In genomic region chr17:7833795-7834553, GRCh38 we compare ENCODE assay signal across 8 cellular contexts. TPM values are rescaled to one million over a fixed set of nuclear protein-coding genes. Genes with fewer than 3 reads are reported as not detected.
DNase-seq lines count a peak whose midpoint lies in the region; ATAC-seq and TF ChIP-seq lines count a peak whose summit lies in the region.

Gene KDM6B, plus strand, starts transcription at chr17:7834217. Its CDS starts 11,338 bp downstream, at chr17:7845555.

- H3K9me3 ChIP-seq in DOHH2 (ENCODE audit: control insufficient read depth, insufficient read depth, low read length): no peaks in the 10 kb centered on the region
- H3K9me3 ChIP-seq in HAP-1: no peaks in the 10 kb centered on the region
- H3K9me3 ChIP-seq in testis: no peaks in the 10 kb centered on the region

- no peaks in the 10 kb centered on the region for H4K20me1 ChIP-seq in DOHH2 (ENCODE audit: control insufficient read depth, insufficient read depth, low read depth, low read length)

- peaks cover 28% of the 10 kb centered on the region for H3K4me1 ChIP-seq in DOHH2 (ENCODE audit: control insufficient read depth, low read length)
- peaks cover 20% of the 10 kb centered on the region for H3K4me1 ChIP-seq in HAP-1
- peaks cover 22% of the 10 kb centered on the region for H3K4me1 ChIP-seq in testis

- intact Hi-C loops in testis (cut with DNase I; ENCODE audit: low total_unique reads): no loop called here

- H3K4me3 ChIP-seq in DOHH2 (ENCODE audit: low read length): peak within 1 kb of the TSS; percentile 78
- H3K4me3 ChIP-seq in HAP-1: peak within 1 kb of the TSS; percentile 55
- H3K4me3 ChIP-seq in NB4 (ENCODE audit: low read depth, low read length): peak within 1 kb of the TSS; percentile 51
- H3K4me3 ChIP-seq in testis: peak within 1 kb of the TSS; percentile 77 to 91

- H3K79me2 ChIP-seq in DOHH2 (ENCODE audit: control insufficient read depth, low read length): peaks cover 19% of the 10 kb centered on the region

- in situ Hi-C loops in HAP-1 (cut with MboI; ENCODE audit: low sequenced_read_pairs): no loop called here

- DNase-seq in HAP-1 (ENCODE audit: low spot score in 2 of 2) (peak; percentile 93 to 95), NB4 (ENCODE audit: low read depth) (peak; percentile 85), SW480 (ENCODE audit: low spot score) (peak; percentile 91), glomerular visceral epithelial cell (ENCODE audit: extremely low spot score) (peak; percentile 84), omental fat pad (ENCODE audit: low spot score) (peak; percentile 83), testis (peak; percentile 97)
- peak; percentile 88 for DNase-seq in activated naive CD8-positive, alpha-beta T cell treated with anti-CD3 and anti-CD28 coated beads, Interleukin-2, amount 10 ng/mL, durations not matched to agents 7 days and 5 days

- H3K4me1 Mint-ChIP-seq in activated naive CD8-positive, alpha-beta T cell treated with anti-CD3 and anti-CD28 coated beads, Interleukin-2, amount 10 ng/mL, durations not matched to agents 7 days and 5 days: peaks cover 27% of the 10 kb centered on the region

- H3K27ac Mint-ChIP-seq in activated naive CD8-positive, alpha-beta T cell treated with anti-CD3 and anti-CD28 coated beads, Interleukin-2, amount 10 ng/mL, durations not matched to agents 7 days and 5 days: peak within 1 kb of the TSS; percentile 93

- H3K9me3 Mint-ChIP-seq in activated naive CD8-positive, alpha-beta T cell treated with anti-CD3 and anti-CD28 coated beads, Interleukin-2, amount 10 ng/mL, durations not matched to agents 7 days and 5 days: no peaks in the 10 kb centered on the region

- H3K4me3 Mint-ChIP-seq in activated naive CD8-positive, alpha-beta T cell treated with anti-CD3 and anti-CD28 coated beads, Interleukin-2, amount 10 ng/mL, durations not matched to agents 7 days and 5 days: peak within 1 kb of the TSS; percentile 94

- H3K27me3 ChIP-seq in DOHH2 (ENCODE audit: control insufficient read depth, low read length): peaks cover 20% of the 10 kb centered on the region
- no peaks in the 10 kb centered on the region for H3K27me3 ChIP-seq in HAP-1 (ENCODE audit: low read depth)
- H3K27me3 ChIP-seq in testis: no peaks in the 10 kb centered on the region

- H3K36me3 Mint-ChIP-seq in activated naive CD8-positive, alpha-beta T cell treated with anti-CD3 and anti-CD28 coated beads, Interleukin-2, amount 10 ng/mL, durations not matched to agents 7 days and 5 days: no peaks in the 10 kb centered on the region

- peak within 1 kb of the TSS; percentile 89 for H3K27ac ChIP-seq in DOHH2 (ENCODE audit: low read depth, low read length)
- peak within 1 kb of the TSS; percentile 98 to 99 for H3K27ac ChIP-seq in testis

- peak within 1 kb of the TSS; percentile 93 for H3K4me2 ChIP-seq in DOHH2 (ENCODE audit: low read length)

- POLR2A ChIA-PET in activated naive CD8-positive, alpha-beta T cell treated with anti-CD3 and anti-CD28 coated beads, Interleukin-2, amount 10 ng/mL, durations not matched to agents 7 days and 5 days (lab: Charles Lee): interaction anchor here (0.9 to 3.3 kb wide), 8 partner anchors 8 to 148 kb away, joined by 3 to 21 read pairs (median 4); partner anchors contain the start of gene NAA38

- H3K9me2 ChIP-seq in DOHH2 (replicated peaks; ENCODE audit: control insufficient read depth, low read length): no peaks in the 10 kb centered on the region

- H3K27me3 Mint-ChIP-seq in activated naive CD8-positive, alpha-beta T cell treated with anti-CD3 and anti-CD28 coated beads, Interleukin-2, amount 10 ng/mL, durations not matched to agents 7 days and 5 days: peaks cover 23% of the 10 kb centered on the region

- TF ChIP-seq POLR2A in NB4 (IDR thresholded peaks at IDR 0.05; ENCODE audit: extremely low read depth, insufficient read length) (no peak), testis (IDR thresholded peaks at IDR 0.05) (no peak)

- peak; percentile 66 for ATAC-seq in activated naive CD8-positive, alpha-beta T cell treated with anti-CD3 and anti-CD28 coated beads, Interleukin-2, amount 10 ng/mL, durations not matched to agents 7 days and 5 days (ENCODE audit: low read depth)
- peak; percentile 71 for ATAC-seq in omental fat pad (ENCODE audit: low FRiP score)

- 0% methylated on average over 24 to 47 of the region's 49 CpGs for WGBS in testis, 2 donors

- H3K36me3 ChIP-seq in DOHH2 (ENCODE audit: control insufficient read depth, low read length): peaks cover 7% of the 10 kb centered on the region; the same call in 1 of the 2 replicates
- no peaks in the 10 kb centered on the region for H3K36me3 ChIP-seq in HAP-1 (replicated peaks)
- H3K36me3 ChIP-seq in testis (ENCODE audit: low read depth, missing control alignments): no peaks in the 10 kb centered on the region

- peaks cover 18% of the 10 kb centered on the region for H3F3A ChIP-seq in DOHH2 (ENCODE audit: control insufficient read depth, insufficient read depth)

- TF ChIP-seq CTCF in DOHH2 (IDR thresholded peaks at IDR 0.05; ENCODE audit: low read depth, low read length, poor library complexity, severe bottlenecking): no peak
- no peak for TF ChIP-seq CTCF in NB4 (IDR thresholded peaks at IDR 0.05; ENCODE audit: low read depth, low read length)
- no peak for TF ChIP-seq CTCF in omental fat pad (IDR thresholded peaks at IDR 0.05)
- peak in 1 of 3 experiments; percentile 1 for TF ChIP-seq CTCF in testis (IDR thresholded peaks at IDR 0.05)

RNA-seq across cellular contexts. Expression of gene KDM6B, which starts in this region (rescaled TPM):
- 10 to 100 TPM; 43.4 to 50.9 TPM for total RNA-seq in activated naive CD8-positive, alpha-beta T cell treated with anti-CD3 and anti-CD28 coated beads, Interleukin-2, amount 10 ng/mL, durations not matched to agents 7 days and 5 days
- total RNA-seq in omental fat pad: 10 to 100 TPM in 3 of 4 donors, 1 to 10 TPM in 1; 4.8 to 52.8 (median 34.6) TPM
- total RNA-seq in testis: 10 to 100 TPM; 38.0 to 41.8 TPM
- polyA plus RNA-seq in testis (ENCODE audit: insufficient read depth, low read depth, low replicate concordance): 27.8 TPM

Comparison
In these comparisons a context has a peak if more than half of its experiments do, and no peak if none do; other contexts are left out.
1. Peak in every context shown above with its lines: DNase-seq, ATAC-seq, H3K4me3 ChIP-seq and H3K27ac ChIP-seq.